21 cellular contexts compared by ENCODE assay signal in the genomic region with DNA sequence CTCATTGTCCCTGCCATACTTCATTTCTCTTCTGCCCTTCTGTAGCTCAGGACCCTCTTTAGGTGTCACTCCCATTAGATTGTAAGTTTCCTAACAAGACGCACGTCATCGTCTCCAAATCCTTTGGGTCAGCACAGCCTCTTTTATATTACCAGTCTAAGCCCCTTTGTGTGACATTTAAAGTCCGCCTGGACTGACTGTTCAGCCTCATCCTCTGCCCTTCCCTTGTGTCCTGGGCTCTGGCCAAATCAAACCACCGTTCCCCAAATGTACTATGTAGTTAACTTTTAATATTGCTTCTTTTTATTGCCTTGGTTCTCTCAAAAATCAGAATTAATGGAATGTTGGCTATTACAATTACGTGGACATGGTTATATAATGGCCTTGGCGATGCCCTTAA.
"Had no signal": no experiment of that assay in that cellular context is flagged by ENCODE, and none has a peak within 500 bp of the region (broad histone marks: within the 10 kb centered on the region; RNA-seq: fewer than 3 reads in every experiment).

No MANE protein-coding gene starts in this region.

- H3K27ac Mint-ChIP-seq: activated CD8-positive, alpha-beta memory T cell treated with anti-CD3 and anti-CD28 coated beads, Interleukin-2, amount 10 ng/mL, durations not matched to agents 7 days and 5 days; T-helper 1 cell treated with Interleukin-12 subunit alpha and Interleukin-12 subunit beta and Interleukin-4 antibody, amounts not matched to agents 30 μg/mL and 1 μg/mL, for 36 hours had no signal

- H3K4me3 Mint-ChIP-seq: activated CD8-positive, alpha-beta memory T cell treated with anti-CD3 and anti-CD28 coated beads, Interleukin-2, amount 10 ng/mL, durations not matched to agents 7 days and 5 days; T-helper 1 cell treated with Interleukin-12 subunit alpha and Interleukin-12 subunit beta and Interleukin-4 antibody, amounts not matched to agents 30 μg/mL and 1 μg/mL, for 36 hours had no signal

- H3K27me3 ChIP-seq: adrenal gland, gastrocnemius medialis, tibial nerve had no signal

- H3K27me3 Mint-ChIP-seq: activated CD8-positive, alpha-beta memory T cell treated with anti-CD3 and anti-CD28 coated beads, Interleukin-2, amount 10 ng/mL, durations not matched to agents 7 days and 5 days; naive B cell had no signal

- H3K27ac ChIP-seq: adrenal gland, gastrocnemius medialis, tibial nerve, VCaP had no signal

- H3K4me1 ChIP-seq: adrenal gland, gastrocnemius medialis had no signal

- H3K36me3 ChIP-seq: adrenal gland, gastrocnemius medialis, tibial nerve had no signal

- H3K9me3 ChIP-seq: adrenal gland, gastrocnemius medialis, mucosa of descending colon had no signal

- H3K4me3 ChIP-seq: adrenal gland, gastrocnemius medialis, mucosa of descending colon, tibial nerve had no signal

- ATAC-seq: activated CD8-positive, alpha-beta memory T cell treated with anti-CD3 and anti-CD28 coated beads, Interleukin-2, amount 10 ng/mL, durations not matched to agents 7 days and 5 days; activated naive CD4-positive, alpha-beta T cell treated with anti-CD3 and anti-CD28 coated beads, Interleukin-2, amount 50 U/mL, for 72 hours; gastrocnemius medialis; left ventricle myocardium superior; mucosa of descending colon; stimulated activated naive CD8-positive, alpha-beta T cell treated with anti-CD3 and anti-CD28 coated beads, Interleukin-15, Interleukin-2, amounts not matched to agents 100 U/mL and 50 U/mL, for 24 hours had no signal

- H3K9me3 Mint-ChIP-seq: activated naive CD4-positive, alpha-beta T cell treated with anti-CD3 and anti-CD28 coated beads, Interleukin-2, amount 50 U/mL, for 72 hours had no signal

- DNase-seq: activated CD4-positive, alpha-beta T cell treated with anti-CD3 and anti-CD28 coated beads, Interleukin-2, amount 50 U/mL, for 4 hours; activated CD4-positive, CD25-positive, alpha-beta regulatory T cell treated with anti-CD3 and anti-CD28 coated beads, Interleukin-2, amount 50 U/mL, for 72 hours; activated CD8-positive, alpha-beta memory T cell treated with anti-CD3 and anti-CD28 coated beads, Interleukin-2, amount 10 ng/mL, durations not matched to agents 7 days and 5 days; activated T-cell treated with anti-CD3 and anti-CD28 coated beads, Interleukin-2, amount 50 U/mL, for 1 hour; effector CD4-positive, alpha-beta T cell; gastrocnemius medialis; head of caudate nucleus; kidney glomerular epithelial cell; left ventricle myocardium superior; mesenchymal stem cell; mucosa of descending colon; naive B cell; nucleus accumbens; stimulated activated CD4-positive, alpha-beta T cell treated with anti-CD3 and anti-CD28 coated beads, Interleukin-2, amount 100 ng/mL, for 24 hours; stimulated activated naive CD8-positive, alpha-beta T cell treated with anti-CD3 and anti-CD28 coated beads, Interleukin-15, Interleukin-2, amounts not matched to agents 100 U/mL and 50 U/mL, for 24 hours; substantia nigra had no signal
